Comparison of ENCODE assay signal across 23 cellular contexts in genomic region chr20:45547206-45547770, GRCh38. TPM values are rescaled to one million over a fixed set of nuclear protein-coding genes. Genes with fewer than 3 reads are reported as not detected.
"Had no signal": no experiment of that assay in that cellular context is flagged by ENCODE, and none has a peak within 500 bp of the region (broad histone marks: within the 10 kb centered on the region; RNA-seq: fewer than 3 reads in every experiment).

EPPIN (minus strand) TSS chr20:45547401; CDS start chr20:45547357, 44 bp downstream.

- H3K4me2 ChIP-seq: SK-N-SH had no signal

- H3K36me3 ChIP-seq: MG63 had no signal

- DNase-seq: KBM-7, MG63, NCI-H1092, NCI-H1105 treated with DMSO at 0.1 percent for 48 hours, NCI-H1436, NCI-H187, NCI-H2029, NCI-H2081 treated with DMSO at 0.1 percent for 48 hours, NCI-H2171, NCI-H226, NCI-H446, NCI-H510A, NCI-H524 treated with DMSO at 0.1 percent for 48 hours, NCI-H69, NCI-H774, RPMI8226, SHP77, SK-N-SH had no signal

- H3K9ac ChIP-seq: SK-N-SH had no signal

- H3K9me2 ChIP-seq: SK-N-SH had no signal

- H3K4me3 ChIP-seq: MG63 had no signal

- H3K27ac ChIP-seq: HL-60 had no signal

- FAIRE-seq: RCC 7860 had no signal

- H3K9me3 ChIP-seq: MG63, SK-N-SH had no signal

RNA-seq across cellular contexts. Expression of gene EPPIN, which starts in this region (rescaled TPM):
- total RNA-seq: HT-29, LHCN-M2, SK-MEL-5 had no signal
- polyA plus RNA-seq: SK-N-SH had no signal
